In the genomic region with DNA sequence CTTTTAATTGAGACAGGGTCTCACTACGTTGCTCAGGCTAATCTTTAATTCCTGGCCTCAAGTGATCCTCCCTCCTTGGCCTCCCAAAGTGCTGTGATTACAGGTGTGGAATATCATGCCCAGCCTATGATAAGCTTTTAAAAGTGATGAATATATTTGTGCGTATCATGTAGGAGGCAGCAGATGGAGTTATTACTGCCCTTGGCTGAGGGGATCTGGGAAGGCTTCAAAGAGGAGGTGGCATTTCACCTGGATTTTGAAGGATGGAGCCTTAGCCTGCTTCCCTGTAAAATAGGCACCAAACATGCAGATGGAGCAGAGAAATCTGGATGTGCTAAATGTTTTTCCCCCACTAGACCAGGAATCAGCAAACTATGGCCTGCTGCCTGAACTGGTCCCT, we compare ENCODE assay signal across 19 cellular contexts. TPM values are rescaled to one million over a fixed set of nuclear protein-coding genes. Genes with fewer than 3 reads are reported as not detected.
A peak's percentile ranks its signal among the peaks of the same experiment; 100 is the strongest.
DNase-seq lines count a peak whose midpoint lies in the region; ATAC-seq, FAIRE-seq and TF ChIP-seq lines count a peak whose summit lies in the region.
"Had no signal": no experiment of that assay in that cellular context is flagged by ENCODE, and none has a peak within 500 bp of the region (broad histone marks: within the 10 kb centered on the region; RNA-seq: fewer than 3 reads in every experiment).

No MANE protein-coding gene starts in this region.

- H3K27me3 Mint-ChIP-seq in activated CD4-positive, alpha-beta T cell treated with anti-CD3 and anti-CD28 coated beads, Interleukin-2, amount 10 ng/mL, durations not matched to agents 7 days and 5 days: no peaks in the 10 kb centered on the region
- H3K27me3 Mint-ChIP-seq in activated T-helper 1 cell treated with anti-CD3 and anti-CD28 coated beads, Interleukin-12 subunit alpha, Interleukin-12 subunit beta, Interleukin-2, Interleukin-4 antibody, amounts not matched to agents 30 ng/mL and 10 ng/mL and 1 ng/mL, durations not matched to agents 14 hours and 24 hours and 36 hours (ENCODE audit: insufficient read depth): no peaks in the 10 kb centered on the region

- no peak for TF ChIP-seq EP300 in HepG2 (IDR thresholded peaks at IDR 0.05; ENCODE audit: low read depth in 2 of 2, low read length in 2 of 2)
- no peak for TF ChIP-seq EP300 in HepG2 (CRISPR knock-in tag; IDR thresholded peaks at IDR 0.05; ENCODE audit: borderline replicate concordance)

- H3K36me3 Mint-ChIP-seq in activated CD4-positive, alpha-beta T cell treated with anti-CD3 and anti-CD28 coated beads, Interleukin-2, amount 10 ng/mL, durations not matched to agents 7 days and 5 days (ENCODE audit: low read depth): peaks cover 34% of the 10 kb centered on the region
- H3K36me3 Mint-ChIP-seq in activated T-helper 1 cell treated with anti-CD3 and anti-CD28 coated beads, Interleukin-12 subunit alpha, Interleukin-12 subunit beta, Interleukin-2, Interleukin-4 antibody, amounts not matched to agents 30 ng/mL and 10 ng/mL and 1 ng/mL, durations not matched to agents 14 hours and 24 hours and 36 hours (ENCODE audit: low read depth): peaks cover 26% of the 10 kb centered on the region
- peaks cover 38% of the 10 kb centered on the region for H3K36me3 Mint-ChIP-seq in stimulated activated effector memory CD8-positive, alpha-beta T cell treated with anti-CD3 and anti-CD28 coated beads, Interleukin-12 subunit alpha, Interleukin-12 subunit beta, amount 100 ng/mL, for 72 hours

- no peaks in the 10 kb centered on the region for H3K27me3 ChIP-seq in HepG2 (ENCODE audit: control insufficient read depth in 1 of 2, insufficient read depth in 2 of 2, low read length in 2 of 2)
- no peaks in the 10 kb centered on the region for H3K27me3 ChIP-seq in right lobe of liver
- H3K27me3 ChIP-seq: MG63 had no signal

- intact Hi-C loops in HepG2 (cut with micrococcal nuclease; ENCODE audit: unreplicated experiment): no loop called here
- intact Hi-C loops in right lobe of liver (cut with DNase I): no loop called here
- intact Hi-C loops in activated T-helper 1 cell treated with anti-CD3 and anti-CD28 coated beads, Interleukin-12 subunit alpha, Interleukin-12 subunit beta, Interleukin-2, Interleukin-4 antibody, amounts not matched to agents 30 ng/mL and 10 ng/mL and 1 ng/mL, durations not matched to agents 14 hours and 24 hours and 36 hours (cut with micrococcal nuclease): no loop called here
- intact Hi-C loops in OCI-LY7 (cut with micrococcal nuclease; ENCODE audit: unreplicated experiment): no loop called here

- H3K27ac ChIP-seq in HepG2 (ENCODE audit: extremely low read length, insufficient read depth, low read length) (no peak overlapping the region), right lobe of liver (no peak overlapping the region), OCI-LY7 (ENCODE audit: low read depth, low read length, poor library complexity, severe bottlenecking) (no peak overlapping the region)
- H3K27ac ChIP-seq: C4-2B had no signal

- H3K79me2 ChIP-seq in HepG2 (ENCODE audit: insufficient read depth, low read length) (no peaks in the 10 kb centered on the region), OCI-LY7 (ENCODE audit: insufficient read depth, low read depth, low read length) (no peaks in the 10 kb centered on the region)

- BruUV-seq in HepG2 (replicated peaks; lab: Mats Ljungman, UMichigan) (no TSS peak), OCI-LY7 (replicated peaks; lab: Mats Ljungman, UMichigan) (no TSS peak)

- no peaks in the 10 kb centered on the region for H3K9me3 ChIP-seq in HepG2 (ENCODE audit: low read length)
- H3K9me3 ChIP-seq in right lobe of liver: no peaks in the 10 kb centered on the region
- no peaks in the 10 kb centered on the region for H3K9me3 ChIP-seq in OCI-LY7 (ENCODE audit: low read length)
- H3K9me3 ChIP-seq: MG63 had no signal

- POLR2A ChIA-PET in activated CD4-positive, alpha-beta T cell treated with anti-CD3 and anti-CD28 coated beads, Interleukin-2, amount 10 ng/mL, durations not matched to agents 7 days and 5 days (lab: Charles Lee): no interaction called here
- POLR2A ChIA-PET in HepG2 (lab: Yijun Ruan, JAX) (no interaction called here), OCI-LY7 (lab: Charles Lee) (interaction anchor here (0.5 to 0.6 kb wide), 2 partner anchors 18 to 705 kb away, joined by 3 to 4 read pairs; no protein-coding TSS in a partner anchor)

- no peak overlapping the region for H3K4me3 ChIP-seq in HepG2 (replicated peaks in 1 of 3; ENCODE audit: insufficient read depth in 1 of 3, low read depth in 2 of 3, low read length in 3 of 3)
- no peak overlapping the region for H3K4me3 ChIP-seq in right lobe of liver
- no peak overlapping the region for H3K4me3 ChIP-seq in OCI-LY7 (ENCODE audit: low read depth, low read length, poor library complexity, severe bottlenecking)
- H3K4me3 ChIP-seq: MG63 had no signal

- CTCF ChIA-PET in activated CD4-positive, alpha-beta T cell treated with anti-CD3 and anti-CD28 coated beads, Interleukin-2, amount 10 ng/mL, durations not matched to agents 7 days and 5 days (lab: Charles Lee): interaction anchor here (0.6 to 15.6 kb wide), 6 partner anchors 9 to 425 kb away, joined by 3 to 164 read pairs (median 8); partner anchors contain the start of gene PIM1
- CTCF ChIA-PET in HepG2 (lab: Yijun Ruan, JAX; ENCODE audit: low intra/inter-chr PET ratio, low total read pairs): no interaction called here
- CTCF ChIA-PET in OCI-LY7 (lab: Charles Lee; ENCODE audit: unreplicated experiment): no interaction called here

- H3K4me1 Mint-ChIP-seq in activated CD4-positive, alpha-beta T cell treated with anti-CD3 and anti-CD28 coated beads, Interleukin-2, amount 10 ng/mL, durations not matched to agents 7 days and 5 days: peaks cover 72% of the 10 kb centered on the region
- peaks cover 59% of the 10 kb centered on the region for H3K4me1 Mint-ChIP-seq in activated T-helper 1 cell treated with anti-CD3 and anti-CD28 coated beads, Interleukin-12 subunit alpha, Interleukin-12 subunit beta, Interleukin-2, Interleukin-4 antibody, amounts not matched to agents 30 ng/mL and 10 ng/mL and 1 ng/mL, durations not matched to agents 14 hours and 24 hours and 36 hours (ENCODE audit: low read depth)
- H3K4me1 Mint-ChIP-seq in stimulated activated effector memory CD8-positive, alpha-beta T cell treated with anti-CD3 and anti-CD28 coated beads, Interleukin-12 subunit alpha, Interleukin-12 subunit beta, amount 100 ng/mL, for 72 hours: peaks cover 60% of the 10 kb centered on the region

- TF ChIP-seq RAD21 in HepG2 (CRISPR knock-in tag; IDR thresholded peaks at IDR 0.05): no peak

- no peak for FAIRE-seq in HepG2 (lab: Jason Lieb, UNC)
- FAIRE-seq: H54 had no signal

- ATAC-seq in HepG2 (no peak), right lobe of liver (no peak)
- ATAC-seq in stimulated activated effector memory CD8-positive, alpha-beta T cell treated with anti-CD3 and anti-CD28 coated beads, Interleukin-12 subunit alpha, Interleukin-12 subunit beta, amount 100 ng/mL, for 72 hours: no peak
- ATAC-seq: Panc1 had no signal

- in situ Hi-C loops in HepG2 (cut with HindIII; ENCODE audit: extremely low pct_ligation_motif_present, low pct_unique_long_range_greater_than_20kb): no loop called here

- H3K9ac ChIP-seq in HepG2 (ENCODE audit: insufficient read depth, low read depth, low read length): no peak overlapping the region

- H3K4me2 ChIP-seq in HepG2 (ENCODE audit: low read depth, low read length): no peak overlapping the region
- H3K4me2 ChIP-seq in OCI-LY7 (ENCODE audit: low read length): no peak overlapping the region

- H3K36me3 ChIP-seq in HepG2 (replicated peaks in 1 of 2; ENCODE audit: control insufficient read depth in 1 of 2, insufficient read depth in 2 of 2, low read length in 2 of 2) (peaks cover 0 to 3% of the 10 kb centered on the region in 2 experiments; a peak in 3 of 5 replicates), right lobe of liver (peaks cover 0 to 5% (median 2%) of the 10 kb centered on the region in 4 donors), OCI-LY7 (ENCODE audit: insufficient read depth, low read length) (peaks cover 14% of the 10 kb centered on the region)

- H4K20me1 ChIP-seq in HepG2 (ENCODE audit: insufficient read depth, low read length) (peaks cover 14% of the 10 kb centered on the region), OCI-LY7 (ENCODE audit: insufficient read depth, low read length) (no peaks in the 10 kb centered on the region)

- TF ChIP-seq CTCF in HepG2 (CRISPR knock-in tag; IDR thresholded peaks at IDR 0.05) (no peak), right lobe of liver (IDR thresholded peaks at IDR 0.05) (no peak), OCI-LY7 (conservative IDR thresholded peaks at IDR 0.05; ENCODE audit: low read length) (no peak)

- H3K4me1 ChIP-seq in HepG2 (ENCODE audit: insufficient read depth, low read length) (peaks cover 5% of the 10 kb centered on the region; the same call in 1 of the 2 replicates), right lobe of liver (peaks cover 0 to 3% (median 0%) of the 10 kb centered on the region in 4 donors), OCI-LY7 (ENCODE audit: insufficient read depth, low read length, poor library complexity, severe bottlenecking) (peaks cover 7% of the 10 kb centered on the region)

- no peak for TF ChIP-seq POLR2A in HepG2 (IDR thresholded peaks at IDR 0.05; ENCODE audit: insufficient read depth in 1 of 2, low read depth in 2 of 2, low read length in 2 of 2)
- TF ChIP-seq POLR2A in right lobe of liver (IDR thresholded peaks at IDR 0.05): no peak

- peak overlapping the region; percentile 71 for H3K27ac Mint-ChIP-seq in activated CD4-positive, alpha-beta T cell treated with anti-CD3 and anti-CD28 coated beads, Interleukin-2, amount 10 ng/mL, durations not matched to agents 7 days and 5 days
- H3K27ac Mint-ChIP-seq in activated T-helper 1 cell treated with anti-CD3 and anti-CD28 coated beads, Interleukin-12 subunit alpha, Interleukin-12 subunit beta, Interleukin-2, Interleukin-4 antibody, amounts not matched to agents 30 ng/mL and 10 ng/mL and 1 ng/mL, durations not matched to agents 14 hours and 24 hours and 36 hours: peak overlapping the region; percentile 50
- H3K27ac Mint-ChIP-seq in stimulated activated effector memory CD8-positive, alpha-beta T cell treated with anti-CD3 and anti-CD28 coated beads, Interleukin-12 subunit alpha, Interleukin-12 subunit beta, amount 100 ng/mL, for 72 hours: peak overlapping the region; percentile 77
- H3K27ac Mint-ChIP-seq: HFFc6 had no signal

- WGBS in HepG2 (ENCODE audit: low lambda C conversion rate): 46% methylated on average over 2 of the region's 2 CpGs
- WGBS in right lobe of liver (ENCODE audit: insufficient coverage, low coverage, low lambda C conversion rate, missing lambda C conversion rate): 95% methylated on average over 2 of the region's 2 CpGs

- H3K9me2 ChIP-seq in OCI-LY7 (ENCODE audit: insufficient read depth, low read length): no peaks in the 10 kb centered on the region

- H3K9me3 Mint-ChIP-seq in activated CD4-positive, alpha-beta T cell treated with anti-CD3 and anti-CD28 coated beads, Interleukin-2, amount 10 ng/mL, durations not matched to agents 7 days and 5 days: peaks cover 4% of the 10 kb centered on the region
- no peaks in the 10 kb centered on the region for H3K9me3 Mint-ChIP-seq in activated T-helper 1 cell treated with anti-CD3 and anti-CD28 coated beads, Interleukin-12 subunit alpha, Interleukin-12 subunit beta, Interleukin-2, Interleukin-4 antibody, amounts not matched to agents 30 ng/mL and 10 ng/mL and 1 ng/mL, durations not matched to agents 14 hours and 24 hours and 36 hours
- no peaks in the 10 kb centered on the region for H3K9me3 Mint-ChIP-seq in stimulated activated effector memory CD8-positive, alpha-beta T cell treated with anti-CD3 and anti-CD28 coated beads, Interleukin-12 subunit alpha, Interleukin-12 subunit beta, amount 100 ng/mL, for 72 hours
- H3K9me3 Mint-ChIP-seq: HFFc6 had no signal

- no peak overlapping the region for H3K4me3 Mint-ChIP-seq in activated CD4-positive, alpha-beta T cell treated with anti-CD3 and anti-CD28 coated beads, Interleukin-2, amount 10 ng/mL, durations not matched to agents 7 days and 5 days
- H3K4me3 Mint-ChIP-seq in activated T-helper 1 cell treated with anti-CD3 and anti-CD28 coated beads, Interleukin-12 subunit alpha, Interleukin-12 subunit beta, Interleukin-2, Interleukin-4 antibody, amounts not matched to agents 30 ng/mL and 10 ng/mL and 1 ng/mL, durations not matched to agents 14 hours and 24 hours and 36 hours: no peak overlapping the region
- H3K4me3 Mint-ChIP-seq in stimulated activated effector memory CD8-positive, alpha-beta T cell treated with anti-CD3 and anti-CD28 coated beads, Interleukin-12 subunit alpha, Interleukin-12 subunit beta, amount 100 ng/mL, for 72 hours: no peak overlapping the region
- H3K4me3 Mint-ChIP-seq: HFFc6 had no signal

- H2AFZ ChIP-seq in HepG2 (ENCODE audit: low read length): no peak overlapping the region
- H2AFZ ChIP-seq in OCI-LY7 (ENCODE audit: low read length): no peak overlapping the region

- DNase-seq in activated CD4-positive, alpha-beta T cell treated with anti-CD3 and anti-CD28 coated beads, Interleukin-2, amount 10 ng/mL, durations not matched to agents 7 days and 5 days: no peak
- DNase-seq in activated CD4-positive, alpha-beta T cell treated with anti-CD3 and anti-CD28 coated beads for 1 hour: no peak
- DNase-seq in HepG2 (ENCODE audit: low spot score) (no peak), right lobe of liver (no peak), retina (no peak), OCI-LY7 (ENCODE audit: low spot score) (no peak)
- no peak for DNase-seq in activated T-helper 1 cell treated with anti-CD3 and anti-CD28 coated beads, Interleukin-12 subunit alpha, Interleukin-12 subunit beta, Interleukin-2, Interleukin-4 antibody, amounts not matched to agents 30 ng/mL and 10 ng/mL and 1 ng/mL, durations not matched to agents 14 hours and 24 hours and 36 hours (ENCODE audit: low spot score)
- no peak for DNase-seq in stimulated activated effector memory CD8-positive, alpha-beta T cell treated with anti-CD3 and anti-CD28 coated beads, Interleukin-12 subunit alpha, Interleukin-12 subunit beta, amount 100 ng/mL, for 72 hours (ENCODE audit: low spot score in 2 of 2)
- DNase-seq: DMS53, HFFc6, Karpas-422, MG63, NCI-H1092, NCI-H146, NCI-H2081, NCI-H524 treated with DMSO at 0.1 percent for 48 hours had no signal

RNA-seq across cellular contexts. Expression of gene PIM1, which starts 10.1 kb away (rescaled TPM):
- 100 to 1,000 TPM; 393 to 412 TPM for total RNA-seq in activated CD4-positive, alpha-beta T cell treated with anti-CD3 and anti-CD28 coated beads, Interleukin-2, amount 10 ng/mL, durations not matched to agents 7 days and 5 days
- total RNA-seq in HepG2 (2016; rRNA removed; fragmentation: Illumina TruSeq; extraction: Trizol) (19.1 and 29.4 TPM in 2 replicates), right lobe of liver (10 to 100 TPM in 5 of 6 experiments, 1 to 10 TPM in 1; 5.1 to 45.2 (median 13.0) TPM), OCI-LY7 (2022) (24.7 and 35.8 TPM in 2 replicates)
- 13.7 and 14.9 TPM in 2 replicates for total RNA-seq in HepG2 (2016; cell fraction: cytosol; rRNA removed; fragmentation: Illumina TruSeq; extraction: Trizol; ENCODE audit: low read depth)
- 14.8 and 30.7 TPM in 2 replicates for total RNA-seq in HepG2 (2016; cell fraction: insoluble cytoplasmic fraction; rRNA removed; fragmentation: Illumina TruSeq; extraction: Trizol)
- total RNA-seq in HepG2 (2016; cell fraction: membrane; rRNA removed; fragmentation: Illumina TruSeq; extraction: Trizol): 28.0 and 32.4 TPM in 2 replicates
- total RNA-seq in HepG2 (2016; cell fraction: nucleus; rRNA removed; fragmentation: Illumina TruSeq; extraction: Trizol): 29.7 and 34.7 TPM in 2 replicates
- 117 and 149 TPM in 2 replicates for polyA plus RNA-seq in HepG2 (2011; rRNA removed)
- polyA plus RNA-seq in HepG2 (2011; cell fraction: cytosol; rRNA removed): 60.3 and 76.2 TPM in 2 replicates
- 145 and 149 TPM in 2 replicates for polyA plus RNA-seq in HepG2 (2011; cell fraction: nucleus; rRNA removed)
- 142 and 149 TPM in 2 replicates for polyA plus RNA-seq in HepG2 (2012)
- polyA plus RNA-seq in HepG2 (2016; cell fraction: cytosol; fragmentation: Illumina TruSeq; extraction: Trizol; ENCODE audit: low read depth): 3.1 and 3.3 TPM in 2 replicates
- polyA plus RNA-seq in HepG2 (2016; cell fraction: insoluble cytoplasmic fraction; fragmentation: Illumina TruSeq; extraction: Trizol; ENCODE audit: low read depth): 15.9 and 19.2 TPM in 2 replicates
- 7.9 and 8.1 TPM in 2 replicates for polyA plus RNA-seq in HepG2 (2016; cell fraction: membrane; fragmentation: Illumina TruSeq; extraction: Trizol; ENCODE audit: low read depth)
- 68.4 and 71.9 TPM in 2 replicates for polyA plus RNA-seq in HepG2 (2016; cell fraction: nucleus; fragmentation: Illumina TruSeq; extraction: Trizol; ENCODE audit: insufficient read depth, low read depth)
- polyA minus RNA-seq in HepG2 (2011; rRNA and poly(A)+ RNA removed; ENCODE audit: low replicate concordance): 24.0 and 183 TPM in 2 replicates
- 66.0 and 82.3 TPM in 2 replicates for polyA minus RNA-seq in HepG2 (2011; cell fraction: cytosol; rRNA and poly(A)+ RNA removed)
- 45.6 and 58.6 TPM in 2 replicates for polyA minus RNA-seq in HepG2 (2011; cell fraction: nucleus; rRNA and poly(A)+ RNA removed)
- 182 and 192 TPM in 2 replicates for total RNA-seq in activated T-helper 1 cell treated with anti-CD3 and anti-CD28 coated beads, Interleukin-12 subunit alpha, Interleukin-12 subunit beta, Interleukin-2, Interleukin-4 antibody, amounts not matched to agents 30 ng/mL and 10 ng/mL and 1 ng/mL, durations not matched to agents 14 hours and 24 hours and 36 hours
- 27.4 and 31.4 TPM in 2 replicates for total RNA-seq in OCI-LY7 (2014; rRNA removed; shearing (Covaris generic))
